9 cellular contexts compared by ENCODE assay signal in genomic region chr14:34157642-34158041, GRCh38.
"Had no signal": no experiment of that assay in that cellular context is flagged by ENCODE, and none has a peak within 500 bp of the region (broad histone marks: within the 10 kb centered on the region; RNA-seq: fewer than 3 reads in every experiment).

No MANE protein-coding gene starts in this region.

- H2AFZ ChIP-seq: GM23248, GM23338 had no signal

- H3K36me3 ChIP-seq: HAP-1 had no signal

- H3K27ac ChIP-seq: GM23248 had no signal

- H3K27ac Mint-ChIP-seq: GM23338, H9, HFFc6 had no signal

- H3K4me2 ChIP-seq: GM23338 had no signal

- H3K4me3 ChIP-seq: GM23248, GM23338, HAP-1 had no signal

- H3K4me3 Mint-ChIP-seq: GM23338, H9, HFFc6 had no signal

- H3K4me1 Mint-ChIP-seq: GM23338, H9 had no signal

- ATAC-seq: GM23338, HCT116 had no signal

- H3K9me3 ChIP-seq: HAP-1 had no signal

- DNase-seq: GM23248, GOT3, H7, H9, HCEC 1CT, HFFc6 had no signal

- H3K9ac ChIP-seq: GM23248 had no signal
